In the genomic region with DNA sequence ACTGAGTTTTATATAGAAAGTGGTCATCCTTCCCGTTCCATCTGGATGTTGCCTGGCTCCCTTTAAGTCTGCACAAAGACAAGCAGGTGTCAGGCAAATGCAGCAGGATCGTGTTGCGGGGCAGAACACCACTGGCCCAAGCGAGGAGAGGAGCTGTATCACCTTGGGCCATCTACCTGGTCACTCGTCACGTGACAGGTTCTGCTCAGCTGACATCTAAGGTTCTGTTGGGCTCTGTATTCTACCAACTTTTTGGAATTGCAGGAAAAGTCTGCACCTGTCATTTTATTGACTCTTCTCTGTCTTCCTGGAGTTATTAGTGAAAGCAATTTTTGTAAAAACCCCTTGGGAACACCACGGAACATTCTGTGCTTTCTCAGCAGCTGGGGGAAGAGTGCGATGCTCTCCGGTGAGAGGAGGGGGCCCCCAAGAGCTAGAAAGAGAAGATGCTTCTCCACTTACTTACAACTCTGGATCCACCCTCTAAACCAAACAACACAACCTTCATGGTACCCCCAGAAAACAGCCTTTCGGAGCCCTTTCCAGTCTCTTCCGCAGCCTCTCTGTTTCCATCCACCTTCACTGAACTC, we compare ENCODE assay signal across 21 cellular contexts.
"Had no signal": no experiment of that assay in that cellular context is flagged by ENCODE, and none has a peak within 500 bp of the region (broad histone marks: within the 10 kb centered on the region; RNA-seq: fewer than 3 reads in every experiment).

No MANE protein-coding gene starts in this region.

- H3K4me3 Mint-ChIP-seq: activated T-cell treated with anti-CD3 and anti-CD28 coated beads, Interleukin-2, amount 50 U/mL, for 24 hours; activated T-helper 17 cell treated with anti-CD3 and anti-CD28 coated beads, Interleukin-2, amount 50 U/mL, for 72 hours; brain; natural killer cell; stimulated activated effector memory CD8-positive, alpha-beta T cell treated with anti-CD3 and anti-CD28 coated beads, Interleukin-12 subunit alpha, Interleukin-12 subunit beta, amount 100 ng/mL, for 72 hours had no signal

- H3K36me3 Mint-ChIP-seq: activated naive CD4-positive, alpha-beta T cell treated with anti-CD3 and anti-CD28 coated beads, Interleukin-2, amount 50 U/mL, for 72 hours; natural killer cell; stimulated activated effector memory CD8-positive, alpha-beta T cell treated with anti-CD3 and anti-CD28 coated beads, Interleukin-12 subunit alpha, Interleukin-12 subunit beta, amount 100 ng/mL, for 72 hours had no signal

- DNase-seq: activated CD8-positive, alpha-beta memory T cell treated with anti-CD3 and anti-CD28 coated beads for 24 hours; activated CD8-positive, alpha-beta memory T cell treated with anti-CD3 and anti-CD28 coated beads, Interleukin-2, amount 50 U/mL, for 4 hours; activated T-cell treated with anti-CD3 and anti-CD28 coated beads, Interleukin-2, amount 50 U/mL, for 24 hours; aorta; central memory CD4-positive, alpha-beta T cell; natural killer cell; right cardiac atrium; small intestine; stimulated activated CD4-positive, alpha-beta T cell treated with anti-CD3 and anti-CD28 coated beads, Interleukin-2, amount 100 ng/mL, for 24 hours; stimulated activated naive CD8-positive, alpha-beta T cell treated with anti-CD3 and anti-CD28 coated beads, Interleukin-15, amount 100 ng/mL, for 72 hours; T-helper 9 cell had no signal

- H3K27ac ChIP-seq: coronary artery, suprapubic skin had no signal

- H3K4me1 ChIP-seq: suprapubic skin had no signal

- H3K9me3 Mint-ChIP-seq: activated naive CD4-positive, alpha-beta T cell treated with anti-CD3 and anti-CD28 coated beads, Interleukin-2, amount 50 U/mL, for 72 hours; activated T-cell treated with anti-CD3 and anti-CD28 coated beads, Interleukin-2, amount 50 U/mL, for 24 hours; activated T-helper 17 cell treated with anti-CD3 and anti-CD28 coated beads, Interleukin-2, amount 50 U/mL, for 72 hours; natural killer cell; stimulated activated effector memory CD8-positive, alpha-beta T cell treated with anti-CD3 and anti-CD28 coated beads, Interleukin-12 subunit alpha, Interleukin-12 subunit beta, amount 100 ng/mL, for 72 hours; stimulated activated naive CD8-positive, alpha-beta T cell treated with anti-CD3 and anti-CD28 coated beads, Interleukin-15, amount 100 ng/mL, for 72 hours had no signal

- ATAC-seq: activated naive CD4-positive, alpha-beta T cell treated with anti-CD3 and anti-CD28 coated beads, Interleukin-2, amount 50 U/mL, for 72 hours; activated T-helper 17 cell treated with anti-CD3 and anti-CD28 coated beads, Interleukin-2, amount 50 U/mL, for 72 hours; left lobe of liver; natural killer cell; right cardiac atrium; stimulated activated effector memory CD8-positive, alpha-beta T cell treated with anti-CD3 and anti-CD28 coated beads, Interleukin-12 subunit alpha, Interleukin-12 subunit beta, amount 100 ng/mL, for 72 hours; stimulated activated naive CD8-positive, alpha-beta T cell treated with anti-CD3 and anti-CD28 coated beads, Interleukin-15, amount 100 ng/mL, for 72 hours had no signal

- FAIRE-seq: endometrium, small intestine had no signal

- H3K4me3 ChIP-seq: coronary artery, lung, suprapubic skin, tibial nerve had no signal

- H3K27me3 ChIP-seq: suprapubic skin, tibial nerve had no signal

- H3K27me3 Mint-ChIP-seq: activated T-cell treated with anti-CD3 and anti-CD28 coated beads, Interleukin-2, amount 50 U/mL, for 24 hours; activated T-helper 17 cell treated with anti-CD3 and anti-CD28 coated beads, Interleukin-2, amount 50 U/mL, for 72 hours; brain; stimulated activated naive CD8-positive, alpha-beta T cell treated with anti-CD3 and anti-CD28 coated beads, Interleukin-15, amount 100 ng/mL, for 72 hours had no signal

- H3K9me3 ChIP-seq: suprapubic skin, tibial nerve had no signal

- H3K27ac Mint-ChIP-seq: activated T-cell treated with anti-CD3 and anti-CD28 coated beads, Interleukin-2, amount 50 U/mL, for 24 hours; activated T-helper 17 cell treated with anti-CD3 and anti-CD28 coated beads, Interleukin-2, amount 50 U/mL, for 72 hours; brain; natural killer cell; stimulated activated naive CD8-positive, alpha-beta T cell treated with anti-CD3 and anti-CD28 coated beads, Interleukin-15, amount 100 ng/mL, for 72 hours had no signal

- H3K36me3 ChIP-seq: suprapubic skin had no signal
